In genomic region chr19:48867922-48868195, GRCh38 we compare ENCODE assay signal across 1 cellular context.
TF ChIP-seq lines count a peak whose summit lies in the region.

No MANE protein-coding gene starts in this region.

TF ChIP-seq in endothelial cell of umbilical vein, 7 proteins besides CTCF, POLR2A, EP300 and RAD21:
- TF ChIP-seq MAX (IDR thresholded peaks at IDR 0.05; ENCODE audit: insufficient read depth, insufficient read length), result no peak
- no peak for TF ChIP-seq MYC (IDR thresholded peaks at IDR 0.05; ENCODE audit: low read depth, low read length)
- TF ChIP-seq POLR2AphosphoS5 (IDR thresholded peaks at IDR 0.05; ENCODE audit: insufficient read depth, low read depth, low read length), result no peak
- no peak for TF ChIP-seq GATA2 (IDR thresholded peaks at IDR 0.05; ENCODE audit: insufficient read depth, insufficient read length, low read depth, low read length)
- TF ChIP-seq FOS (IDR thresholded peaks at IDR 0.05; ENCODE audit: borderline replicate concordance, insufficient read depth, low read length), result no peak
- TF ChIP-seq JUN (IDR thresholded peaks at IDR 0.05; ENCODE audit: borderline replicate concordance, insufficient read depth, insufficient read length, low read depth), result no peak
- TF ChIP-seq EZH2 (IDR thresholded peaks at IDR 0.05; ENCODE audit: borderline replicate concordance, low read depth, low read length, severe bottlenecking), result no peak
